13 cellular contexts compared by ENCODE assay signal in the genomic region with DNA sequence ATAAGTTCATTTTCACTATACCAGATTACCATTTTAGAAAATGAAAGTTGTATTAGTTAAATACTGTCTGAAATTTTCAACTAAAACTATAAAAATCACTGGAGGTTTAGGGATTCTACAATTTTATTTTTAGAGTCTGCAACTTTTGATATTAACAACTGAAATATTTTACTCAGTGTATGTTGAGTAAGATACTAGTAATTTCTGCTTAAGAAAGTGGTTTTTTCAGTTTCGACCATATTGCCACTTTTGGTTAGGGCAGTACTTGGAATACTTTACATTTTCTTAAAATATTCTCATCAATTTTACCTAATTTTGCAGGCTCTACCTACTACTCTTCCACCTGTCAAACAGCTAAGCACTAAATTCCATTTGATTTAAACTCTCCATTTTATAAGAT. TPM values are rescaled to one million over a fixed set of nuclear protein-coding genes. Genes with fewer than 3 reads are reported as not detected.
DNase-seq lines count a peak whose midpoint lies in the region; ATAC-seq and TF ChIP-seq lines count a peak whose summit lies in the region.
"Had no signal": no experiment of that assay in that cellular context is flagged by ENCODE, and none has a peak within 500 bp of the region (broad histone marks: within the 10 kb centered on the region; RNA-seq: fewer than 3 reads in every experiment).

No MANE protein-coding gene starts in this region.

- no peaks in the 10 kb centered on the region for H3K36me3 ChIP-seq in prostate gland

- no peaks in the 10 kb centered on the region for H3K4me1 ChIP-seq in prostate gland (replicated peaks)

- H3K4me1 Mint-ChIP-seq in activated T-helper 1 cell treated with anti-CD3 and anti-CD28 coated beads, Interleukin-12 subunit alpha, Interleukin-12 subunit beta, Interleukin-2, Interleukin-4 antibody, amounts not matched to agents 30 ng/mL and 10 ng/mL and 1 ng/mL, durations not matched to agents 14 hours and 24 hours and 36 hours (ENCODE audit: low read depth), result peaks cover 63% of the 10 kb centered on the region

- no peaks in the 10 kb centered on the region for H3K27me3 ChIP-seq in prostate gland (replicated peaks; ENCODE audit: insufficient read depth)

- no peak for TF ChIP-seq POLR2A in prostate gland (IDR thresholded peaks at IDR 0.05)

- H3K4me3 Mint-ChIP-seq in activated T-helper 1 cell treated with anti-CD3 and anti-CD28 coated beads, Interleukin-12 subunit alpha, Interleukin-12 subunit beta, Interleukin-2, Interleukin-4 antibody, amounts not matched to agents 30 ng/mL and 10 ng/mL and 1 ng/mL, durations not matched to agents 14 hours and 24 hours and 36 hours, result no peak overlapping the region
- H3K4me3 Mint-ChIP-seq: type B pancreatic cell had no signal

- H3K27me3 Mint-ChIP-seq in activated T-helper 1 cell treated with anti-CD3 and anti-CD28 coated beads, Interleukin-12 subunit alpha, Interleukin-12 subunit beta, Interleukin-2, Interleukin-4 antibody, amounts not matched to agents 30 ng/mL and 10 ng/mL and 1 ng/mL, durations not matched to agents 14 hours and 24 hours and 36 hours (ENCODE audit: insufficient read depth), result no peaks in the 10 kb centered on the region
- H3K27me3 Mint-ChIP-seq: type B pancreatic cell had no signal

- intact Hi-C loops in prostate gland (cut with DNase I) (no loop called here), left cardiac atrium (cut with DNase I) (no loop called here)
- intact Hi-C loops in activated T-helper 1 cell treated with anti-CD3 and anti-CD28 coated beads, Interleukin-12 subunit alpha, Interleukin-12 subunit beta, Interleukin-2, Interleukin-4 antibody, amounts not matched to agents 30 ng/mL and 10 ng/mL and 1 ng/mL, durations not matched to agents 14 hours and 24 hours and 36 hours (cut with micrococcal nuclease), result loop anchor here (2.0 to 5.0 kb wide), 2 partner anchors 14 to 33 kb away; no protein-coding TSS in a partner anchor

- peak; percentile 49 for ATAC-seq in GM21360 (IDR thresholded peaks at IDR 0.05; ENCODE audit: unreplicated experiment)
- ATAC-seq in HG03442 (IDR thresholded peaks at IDR 0.05; ENCODE audit: unreplicated experiment), result peak; percentile 74
- ATAC-seq in left cardiac atrium, result no peak

- DNase-seq in GM12865 (ENCODE audit: low read depth), result peak; percentile 67
- DNase-seq in fibroblast of the aortic adventitia (ENCODE audit: low read depth), result peak; percentile 35
- no peak for DNase-seq in prostate gland (ENCODE audit: low spot score)
- DNase-seq in activated T-helper 1 cell treated with anti-CD3 and anti-CD28 coated beads, Interleukin-12 subunit alpha, Interleukin-12 subunit beta, Interleukin-2, Interleukin-4 antibody, amounts not matched to agents 30 ng/mL and 10 ng/mL and 1 ng/mL, durations not matched to agents 14 hours and 24 hours and 36 hours (ENCODE audit: low spot score), result no peak
- no peak for DNase-seq in left cardiac atrium
- DNase-seq in cortex of kidney (lab: John Stamatoyannopoulos, UW), result no peak
- DNase-seq: activated naive CD4-positive, alpha-beta T cell; DMS 273 treated with DMSO at 0.1 percent for 48 hours; NCI-H1105 treated with DMSO at 0.1 percent for 48 hours; stimulated activated CD4-positive, alpha-beta T cell treated with anti-CD3 and anti-CD28 coated beads, Interleukin-2, amount 100 ng/mL, for 24 hours had no signal

- no peaks in the 10 kb centered on the region for H3K9me3 Mint-ChIP-seq in activated T-helper 1 cell treated with anti-CD3 and anti-CD28 coated beads, Interleukin-12 subunit alpha, Interleukin-12 subunit beta, Interleukin-2, Interleukin-4 antibody, amounts not matched to agents 30 ng/mL and 10 ng/mL and 1 ng/mL, durations not matched to agents 14 hours and 24 hours and 36 hours
- H3K9me3 Mint-ChIP-seq: type B pancreatic cell had no signal

- H3K4me3 ChIP-seq in GM12865 (ENCODE audit: low read depth, low read length), result peak overlapping the region; percentile 15; the same call in 1 of the 2 replicates
- H3K4me3 ChIP-seq in fibroblast of the aortic adventitia (ENCODE audit: low read depth, low read length), result no peak overlapping the region
- no peak overlapping the region for H3K4me3 ChIP-seq in prostate gland

- TF ChIP-seq CTCF in GM12865 (IDR thresholded peaks at IDR 0.05; ENCODE audit: insufficient read depth, low read depth, low read length, missing control alignments), result no peak
- no peak for TF ChIP-seq CTCF in fibroblast of the aortic adventitia (IDR thresholded peaks at IDR 0.05; ENCODE audit: insufficient read depth, low read length)
- no peak for TF ChIP-seq CTCF in prostate gland (IDR thresholded peaks at IDR 0.05)

- WGBS in prostate gland, result 96% methylated on average over 1 of the region's 1 CpG

- peak overlapping the region in 1 of 2 donors; percentile 14 for H3K27ac ChIP-seq in prostate gland

- H3K36me3 Mint-ChIP-seq in activated T-helper 1 cell treated with anti-CD3 and anti-CD28 coated beads, Interleukin-12 subunit alpha, Interleukin-12 subunit beta, Interleukin-2, Interleukin-4 antibody, amounts not matched to agents 30 ng/mL and 10 ng/mL and 1 ng/mL, durations not matched to agents 14 hours and 24 hours and 36 hours (ENCODE audit: low read depth), result peaks cover 29% of the 10 kb centered on the region

- H3K27ac Mint-ChIP-seq in activated T-helper 1 cell treated with anti-CD3 and anti-CD28 coated beads, Interleukin-12 subunit alpha, Interleukin-12 subunit beta, Interleukin-2, Interleukin-4 antibody, amounts not matched to agents 30 ng/mL and 10 ng/mL and 1 ng/mL, durations not matched to agents 14 hours and 24 hours and 36 hours, result no peak overlapping the region
- H3K27ac Mint-ChIP-seq: type B pancreatic cell had no signal

- no peaks in the 10 kb centered on the region for H3K9me3 ChIP-seq in prostate gland

RNA-seq across cellular contexts. Expression of gene KCNRG, which starts 59.6 kb away (rescaled TPM):
- total RNA-seq in fibroblast of the aortic adventitia (ENCODE audit: low replicate concordance) (1.4 and 2.9 TPM in 2 replicates), prostate gland (1 to 10 TPM; 1.0 to 3.9 TPM), left cardiac atrium (under 1 TPM in 1 of 2 donors, not detected in 1; 0.55 TPM)
- 0.34 and 0.86 TPM in 2 replicates for total RNA-seq in activated T-helper 1 cell treated with anti-CD3 and anti-CD28 coated beads, Interleukin-12 subunit alpha, Interleukin-12 subunit beta, Interleukin-2, Interleukin-4 antibody, amounts not matched to agents 30 ng/mL and 10 ng/mL and 1 ng/mL, durations not matched to agents 14 hours and 24 hours and 36 hours

Comparison
In these comparisons a context has a peak if more than half of its experiments do, and no peak if none do; other contexts are left out.
1. DNase-seq: peak in GM12865 (single experiment) and fibroblast of the aortic adventitia (single experiment); none in prostate gland (single experiment), activated T-helper 1 cell treated with anti-CD3 and anti-CD28 coated beads, Interleukin-12 subunit alpha, Interleukin-12 subunit beta, Interleukin-2, Interleukin-4 antibody, amounts not matched to agents 30 ng/mL and 10 ng/mL and 1 ng/mL, durations not matched to agents 14 hours and 24 hours and 36 hours (single experiment), left cardiac atrium (single experiment) and cortex of kidney (single experiment).
2. ATAC-seq: peak in GM21360 (single experiment) and HG03442 (single experiment); none in left cardiac atrium (0 of 2).